11 cellular contexts compared by ENCODE assay signal in genomic region chr11:6771926-6772898, GRCh38. TPM values are rescaled to one million over a fixed set of nuclear protein-coding genes. Genes with fewer than 3 reads are reported as not detected.
DNase-seq lines count a peak whose midpoint lies in the region; ATAC-seq and TF ChIP-seq lines count a peak whose summit lies in the region.
"Had no signal": no experiment of that assay in that cellular context is flagged by ENCODE, and none has a peak within 500 bp of the region (broad histone marks: within the 10 kb centered on the region; RNA-seq: fewer than 3 reads in every experiment).

A gene with protein sequence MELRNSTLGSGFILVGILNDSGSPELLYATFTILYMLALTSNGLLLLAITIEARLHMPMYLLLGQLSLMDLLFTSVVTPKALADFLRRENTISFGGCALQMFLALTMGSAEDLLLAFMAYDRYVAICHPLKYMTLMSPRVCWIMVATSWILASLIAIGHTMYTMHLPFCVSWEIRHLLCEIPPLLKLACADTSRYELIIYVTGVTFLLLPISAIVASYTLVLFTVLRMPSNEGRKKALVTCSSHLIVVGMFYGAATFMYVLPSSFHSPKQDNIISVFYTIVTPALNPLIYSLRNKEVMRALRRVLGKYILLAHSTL (minus strand): TSS chr11:6771976. CDS start chr11:6768957, 3,019 bp downstream.

- H3K4me3 Mint-ChIP-seq in activated CD4-positive, alpha-beta memory T cell treated with anti-CD3 and anti-CD28 coated beads, Interleukin-2, amount 10 ng/mL, durations not matched to agents 7 days and 5 days: no peak within 1 kb of the TSS
- H3K4me3 Mint-ChIP-seq: activated naive CD8-positive, alpha-beta T cell; neural progenitor cell had no signal

- H3K27me3 Mint-ChIP-seq in activated CD4-positive, alpha-beta memory T cell treated with anti-CD3 and anti-CD28 coated beads, Interleukin-2, amount 10 ng/mL, durations not matched to agents 7 days and 5 days: peaks cover 11% of the 10 kb centered on the region

- H3K4me3 ChIP-seq in Peyer's patch: no peak within 1 kb of the TSS
- H3K4me3 ChIP-seq: neural progenitor cell, SK-N-MC had no signal

- TF ChIP-seq CTCF in Peyer's patch (IDR thresholded peaks at IDR 0.05): no peak

- H3K27me3 ChIP-seq in Peyer's patch: no peaks in the 10 kb centered on the region
- H3K27me3 ChIP-seq: neural progenitor cell had no signal

- DNase-seq in AML-193 (lab: John Stamatoyannopoulos, UW) (peak; percentile 53 to 74), Peyer's patch (peak in 2 of 3 donors; percentile 19 to 50), mesenteric fat pad (ENCODE audit: low spot score) (no peak), kidney glomerular epithelial cell (lab: John Stamatoyannopoulos, UW) (no peak), HEK293T (ENCODE audit: extremely low spot score) (no peak)
- DNase-seq in activated CD4-positive, alpha-beta memory T cell treated with anti-CD3 and anti-CD28 coated beads, Interleukin-2, amount 10 ng/mL, durations not matched to agents 7 days and 5 days: no peak

- no peaks in the 10 kb centered on the region for H3K4me1 Mint-ChIP-seq in activated CD4-positive, alpha-beta memory T cell treated with anti-CD3 and anti-CD28 coated beads, Interleukin-2, amount 10 ng/mL, durations not matched to agents 7 days and 5 days

- peak within 1 kb of the TSS in 1 of 4 donors; percentile 10 for H3K27ac ChIP-seq in Peyer's patch
- H3K27ac ChIP-seq: neural progenitor cell, SK-N-MC had no signal

- no peaks in the 10 kb centered on the region for H3K9me3 Mint-ChIP-seq in activated CD4-positive, alpha-beta memory T cell treated with anti-CD3 and anti-CD28 coated beads, Interleukin-2, amount 10 ng/mL, durations not matched to agents 7 days and 5 days
- H3K9me3 Mint-ChIP-seq: neural progenitor cell had no signal

- H3K36me3 ChIP-seq in Peyer's patch: no peaks in the 10 kb centered on the region
- H3K36me3 ChIP-seq: neural progenitor cell had no signal

- no peaks in the 10 kb centered on the region for H3K9me3 ChIP-seq in Peyer's patch

- ATAC-seq in GM19328 (IDR thresholded peaks at IDR 0.05; ENCODE audit: unreplicated experiment): peak; percentile 83
- peak; percentile 90 for ATAC-seq in HG03039 (IDR thresholded peaks at IDR 0.05; ENCODE audit: unreplicated experiment)

- no peaks in the 10 kb centered on the region for H3K36me3 Mint-ChIP-seq in activated CD4-positive, alpha-beta memory T cell treated with anti-CD3 and anti-CD28 coated beads, Interleukin-2, amount 10 ng/mL, durations not matched to agents 7 days and 5 days (ENCODE audit: low read depth)
- H3K36me3 Mint-ChIP-seq: activated naive CD8-positive, alpha-beta T cell; neural progenitor cell had no signal

- POLR2A ChIA-PET in activated CD4-positive, alpha-beta memory T cell treated with anti-CD3 and anti-CD28 coated beads, Interleukin-2, amount 10 ng/mL, durations not matched to agents 7 days and 5 days (lab: Charles Lee): no interaction called here
- POLR2A ChIA-PET in HEK293T (lab: Yijun Ruan, JAX): no interaction called here

- H3K4me1 ChIP-seq in Peyer's patch: no peaks in the 10 kb centered on the region
- H3K4me1 ChIP-seq: neural progenitor cell had no signal

- TF ChIP-seq POLR2A in Peyer's patch (IDR thresholded peaks at IDR 0.05): no peak

- H3K27ac Mint-ChIP-seq in activated CD4-positive, alpha-beta memory T cell treated with anti-CD3 and anti-CD28 coated beads, Interleukin-2, amount 10 ng/mL, durations not matched to agents 7 days and 5 days: no peak within 1 kb of the TSS
- H3K27ac Mint-ChIP-seq: activated naive CD8-positive, alpha-beta T cell; neural progenitor cell had no signal

- CTCF ChIA-PET in activated CD4-positive, alpha-beta memory T cell treated with anti-CD3 and anti-CD28 coated beads, Interleukin-2, amount 10 ng/mL, durations not matched to agents 7 days and 5 days (lab: Charles Lee): interaction anchor here (1.4 kb wide), 1 partner anchor 17 kb away, joined by 3 read pairs; no protein-coding TSS in a partner anchor
- CTCF ChIA-PET in HEK293T (lab: Yijun Ruan, JAX): no interaction called here

TF ChIP-seq in HEK293T, 16 proteins besides CTCF, POLR2A, EP300 and RAD21:
- TF ChIP-seq FOXA1 (IDR thresholded peaks at IDR 0.05) (no peak), ARNT (IDR thresholded peaks at IDR 0.05) (no peak), ELF4 (IDR thresholded peaks at IDR 0.05) (no peak), HDGF (IDR thresholded peaks at IDR 0.05; ENCODE audit: borderline replicate concordance) (no peak), TARDBP (IDR thresholded peaks at IDR 0.05) (no peak), L3MBTL2 (conservative IDR thresholded peaks at IDR 0.05) (no peak), FOXK2 (IDR thresholded peaks at IDR 0.05) (no peak), LEF1 (IDR thresholded peaks at IDR 0.05; ENCODE audit: borderline replicate concordance) (no peak), SP1 (IDR thresholded peaks at IDR 0.05) (no peak), BHLHE40 (IDR thresholded peaks at IDR 0.05; ENCODE audit: borderline replicate concordance) (no peak), ZNF384 (IDR thresholded peaks at IDR 0.05) (no peak), FOXM1 (IDR thresholded peaks at IDR 0.05; ENCODE audit: borderline replicate concordance) (no peak), SUZ12 (IDR thresholded peaks at IDR 0.05) (no peak), NFRKB (IDR thresholded peaks at IDR 0.05) (no peak), CTBP1 (IDR thresholded peaks at IDR 0.05; ENCODE audit: borderline replicate concordance) (no peak)
- TF ChIP-seq, protein P1, sequence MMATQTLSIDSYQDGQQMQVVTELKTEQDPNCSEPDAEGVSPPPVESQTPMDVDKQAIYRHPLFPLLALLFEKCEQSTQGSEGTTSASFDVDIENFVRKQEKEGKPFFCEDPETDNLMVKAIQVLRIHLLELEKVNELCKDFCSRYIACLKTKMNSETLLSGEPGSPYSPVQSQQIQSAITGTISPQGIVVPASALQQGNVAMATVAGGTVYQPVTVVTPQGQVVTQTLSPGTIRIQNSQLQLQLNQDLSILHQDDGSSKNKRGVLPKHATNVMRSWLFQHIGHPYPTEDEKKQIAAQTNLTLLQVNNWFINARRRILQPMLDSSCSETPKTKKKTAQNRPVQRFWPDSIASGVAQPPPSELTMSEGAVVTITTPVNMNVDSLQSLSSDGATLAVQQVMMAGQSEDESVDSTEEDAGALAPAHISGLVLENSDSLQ (IDR thresholded peaks at IDR 0.05): no peak

RNA-seq across cellular contexts. Expression of the gene that starts here (rescaled TPM):
- total RNA-seq in Peyer's patch (1 to 10 TPM in 1 of 4 donors, under 1 TPM in 2, not detected in 1; 0.18 to 1.2 (median 0.85) TPM), mesenteric fat pad (0.06 TPM)
- total RNA-seq in activated CD4-positive, alpha-beta memory T cell treated with anti-CD3 and anti-CD28 coated beads, Interleukin-2, amount 10 ng/mL, durations not matched to agents 7 days and 5 days: not detected

Comparison
In these comparisons a context has a peak if more than half of its experiments do, and no peak if none do; other contexts are left out.
1. DNase-seq: peak in AML-193 (2 of 2) and Peyer's patch (2 of 3); none in mesenteric fat pad (single experiment), kidney glomerular epithelial cell (single experiment), activated CD4-positive, alpha-beta memory T cell treated with anti-CD3 and anti-CD28 coated beads, Interleukin-2, amount 10 ng/mL, durations not matched to agents 7 days and 5 days (single experiment) and HEK293T (single experiment).